1 cellular context compared by ENCODE assay signal in genomic region chr11:11842426-11843008, GRCh38.
TF ChIP-seq lines count a peak whose summit lies in the region.

No MANE protein-coding gene starts in this region.

TF ChIP-seq in K562, 482 proteins besides CTCF, POLR2A, EP300 and RAD21 (continued from another document and continues in another):
- TF ChIP-seq ETV6 (IDR thresholded peaks at IDR 0.05; ENCODE audit: borderline replicate concordance in 1 of 2, low read depth in 2 of 2, low read length in 1 of 2), result no peak
- no peak for TF ChIP-seq ETV6 (CRISPR knock-in tag; IDR thresholded peaks at IDR 0.05; ENCODE audit: borderline replicate concordance)
- no peak for TF ChIP-seq NELFE (IDR thresholded peaks at IDR 0.05; ENCODE audit: insufficient read depth, insufficient read length)
- no peak for TF ChIP-seq ZNF121 (CRISPR knock-in tag; conservative IDR thresholded peaks at IDR 0.05)
- no peak for TF ChIP-seq CSDE1 (IDR thresholded peaks at IDR 0.05)
- TF ChIP-seq YBX1 (IDR thresholded peaks at IDR 0.05), result no peak
- TF ChIP-seq ZNF311 (CRISPR knock-in tag; IDR thresholded peaks at IDR 0.05), result no peak
- TF ChIP-seq ZSCAN32 (CRISPR knock-in tag; IDR thresholded peaks at IDR 0.05), result no peak
- no peak for TF ChIP-seq ZNF224 (CRISPR knock-in tag; IDR thresholded peaks at IDR 0.05)
- TF ChIP-seq CBX3 (IDR thresholded peaks at IDR 0.05; ENCODE audit: borderline replicate concordance in 1 of 2, low read length in 2 of 2), result no peak
- no peak for TF ChIP-seq XRCC5 (IDR thresholded peaks at IDR 0.05; ENCODE audit: low read depth, low read length)
- TF ChIP-seq RFX1 (IDR thresholded peaks at IDR 0.05), result no peak
- TF ChIP-seq MYNN (IDR thresholded peaks at IDR 0.05), result no peak
- no peak for TF ChIP-seq MYNN (CRISPR knock-in tag; IDR thresholded peaks at IDR 0.05)
- TF ChIP-seq SNAPC5 (CRISPR knock-in tag; IDR thresholded peaks at IDR 0.05), result no peak
- TF ChIP-seq WHSC1 (IDR thresholded peaks at IDR 0.05; ENCODE audit: low read length), result no peak
- TF ChIP-seq SAP30 (IDR thresholded peaks at IDR 0.05; ENCODE audit: borderline replicate concordance, insufficient read depth, low read depth, low read length, poor library complexity, severe bottlenecking), result peak; percentile 63
- no peak for TF ChIP-seq PKNOX1 (IDR thresholded peaks at IDR 0.05)
- TF ChIP-seq CLOCK (CRISPR knock-in tag; IDR thresholded peaks at IDR 0.05; ENCODE audit: borderline replicate concordance), result no peak
- no peak for TF ChIP-seq NR4A1 (CRISPR knock-in tag; IDR thresholded peaks at IDR 0.05)
- TF ChIP-seq NR4A1 (tag; IDR thresholded peaks at IDR 0.05), result no peak
- TF ChIP-seq CTBP1 (IDR thresholded peaks at IDR 0.05; ENCODE audit: borderline replicate concordance), result no peak
- TF ChIP-seq RHOXF2B (CRISPR knock-in tag; conservative IDR thresholded peaks at IDR 0.05), result no peak
- TF ChIP-seq ZC3H11A (IDR thresholded peaks at IDR 0.05; ENCODE audit: low read depth, low read length), result no peak
- peak; percentile 72 for TF ChIP-seq TAF1 (IDR thresholded peaks at IDR 0.05; ENCODE audit: control insufficient read depth, extremely low read depth, insufficient read depth, low read length, severe bottlenecking)
- no peak for TF ChIP-seq ZNF133 (CRISPR knock-in tag; IDR thresholded peaks at IDR 0.05)
- TF ChIP-seq ZBTB33 (CRISPR knock-in tag; IDR thresholded peaks at IDR 0.05), result no peak
- TF ChIP-seq ZNF277 (CRISPR knock-in tag; IDR thresholded peaks at IDR 0.05; ENCODE audit: borderline replicate concordance), result no peak
- no peak; a peak in 1 of 4 replicates for TF ChIP-seq ZMIZ1 (IDR thresholded peaks at IDR 0.05; ENCODE audit: low read depth in 2 of 2, low read length in 2 of 2)
- TF ChIP-seq PREB (CRISPR knock-in tag; IDR thresholded peaks at IDR 0.05), result no peak
- no peak for TF ChIP-seq KDM1A (IDR thresholded peaks at IDR 0.05)
- no peak for TF ChIP-seq JUNB (CRISPR knock-in tag; conservative IDR thresholded peaks at IDR 0.05)
- TF ChIP-seq YY1 (IDR thresholded peaks at IDR 0.05; ENCODE audit: borderline replicate concordance in 1 of 3, control insufficient read depth in 1 of 3, extremely low read depth in 1 of 3, insufficient read depth in 3 of 3, insufficient read length in 1 of 3, insufficient replicate concordance in 2 of 3, low read depth in 1 of 3, low read length in 2 of 3), result no peak
- no peak for TF ChIP-seq ZBTB2 (IDR thresholded peaks at IDR 0.05)
- peak; percentile 1; the same call in 1 of the 2 replicates for TF ChIP-seq VEZF1 (CRISPR knock-in tag; IDR thresholded peaks at IDR 0.05)
- TF ChIP-seq FOXK2 (conservative IDR thresholded peaks at IDR 0.05 in 1 of 2, IDR thresholded peaks at IDR 0.05 in 1 of 2; ENCODE audit: low read depth in 2 of 2), result 0 out of 4 replicates have a peak, but pooled peaks of 1 of the 2 experiments have one; percentile 35
- TF ChIP-seq MITF (IDR thresholded peaks at IDR 0.05), result no peak
- no peak for TF ChIP-seq NFYB (IDR thresholded peaks at IDR 0.05; ENCODE audit: extremely low read depth, insufficient read length)
- peak; percentile 53 for TF ChIP-seq MEIS2 (IDR thresholded peaks at IDR 0.05; ENCODE audit: partially characterized antibody)
- TF ChIP-seq FOXP1 (CRISPR knock-in tag; IDR thresholded peaks at IDR 0.05), result no peak
- no peak for TF ChIP-seq ZNF239 (CRISPR knock-in tag; IDR thresholded peaks at IDR 0.05)
- 0 out of 2 replicates have a peak, but pooled peaks have one; percentile 24 for TF ChIP-seq PML (IDR thresholded peaks at IDR 0.05; ENCODE audit: low read length)
- TF ChIP-seq E2F5 (CRISPR knock-in tag; IDR thresholded peaks at IDR 0.05), result no peak
- TF ChIP-seq KAT2B (IDR thresholded peaks at IDR 0.05; ENCODE audit: low read depth, low read length), result no peak
- TF ChIP-seq SIX5 (IDR thresholded peaks at IDR 0.05; ENCODE audit: borderline replicate concordance in 1 of 2, insufficient read depth in 1 of 2, low read depth in 1 of 2, low read length in 2 of 2), result 0 out of 4 replicates have a peak, but pooled peaks of 1 of the 2 experiments have one; percentile 2
- no peak for TF ChIP-seq IRF2 (CRISPR knock-in tag; IDR thresholded peaks at IDR 0.05)
- TF ChIP-seq SMARCB1 (IDR thresholded peaks at IDR 0.05; ENCODE audit: insufficient read length, low read depth), result no peak
- no peak for TF ChIP-seq IRF1 (CRISPR knock-in tag; IDR thresholded peaks at IDR 0.05; ENCODE audit: borderline replicate concordance)
- TF ChIP-seq ZNF212 (CRISPR knock-in tag; IDR thresholded peaks at IDR 0.05), result no peak
